In genomic region chr15:59723686-59724336, GRCh38 we compare ENCODE assay signal across 28 cellular contexts. TPM values are rescaled to one million over a fixed set of nuclear protein-coding genes. Genes with fewer than 3 reads are reported as not detected.
A peak's percentile ranks its signal among the peaks of the same experiment; 100 is the strongest.
DNase-seq lines count a peak whose midpoint lies in the region; ATAC-seq, FAIRE-seq and TF ChIP-seq lines count a peak whose summit lies in the region.
"Had no signal": no experiment of that assay in that cellular context is flagged by ENCODE, and none has a peak within 500 bp of the region (broad histone marks: within the 10 kb centered on the region; RNA-seq: fewer than 3 reads in every experiment).

No MANE protein-coding gene starts in this region.

- intact Hi-C loops in MCF 10A (cut with micrococcal nuclease) (loop anchor here (1.0 to 2.0 kb wide), 2 partner anchors 33 to 457 kb away; no protein-coding TSS in a partner anchor), breast epithelium (cut with DNase I; ENCODE audit: low total_unique reads) (no loop called here), left ventricle myocardium inferior (cut with micrococcal nuclease) (loop anchor here (10.0 kb wide), 2 partner anchors 461 to 601 kb away; no protein-coding TSS in a partner anchor)

- CTCF ChIA-PET in MCF 10A (lab: Yijun Ruan, JAX): interaction anchor here (0.6 to 4.3 kb wide), 22 partner anchors 11 to 691 kb away, joined by 3 to 53 read pairs (median 4); no protein-coding TSS in a partner anchor

- H3K27me3 Mint-ChIP-seq in MCF 10A (ENCODE audit: insufficient read depth, unreplicated experiment): no peaks in the 10 kb centered on the region

- POLR2A ChIA-PET in MCF 10A (lab: Yijun Ruan, JAX): interaction anchor here (0.6 to 4.8 kb wide), 8 partner anchors 14 to 602 kb away, joined by 3 to 25 read pairs (median 4); partner anchors contain the start of gene BNIP2

- peaks cover 7% of the 10 kb centered on the region for H3K36me3 Mint-ChIP-seq in MCF 10A (ENCODE audit: insufficient read depth, unreplicated experiment)
- H3K36me3 Mint-ChIP-seq: CD4-positive, CD25-positive, alpha-beta regulatory T cell had no signal

- ATAC-seq in left lobe of liver (peak; percentile 35), GM18519 (IDR thresholded peaks at IDR 0.05; ENCODE audit: low FRiP score, unreplicated experiment) (no peak)

- H3K4me3 Mint-ChIP-seq in MCF 10A (ENCODE audit: unreplicated experiment): no peak overlapping the region
- H3K4me3 Mint-ChIP-seq: CD4-positive, CD25-positive, alpha-beta regulatory T cell; H9; HFFc6 had no signal

- H3K9me3 Mint-ChIP-seq in MCF 10A (ENCODE audit: unreplicated experiment): no peaks in the 10 kb centered on the region
- H3K9me3 Mint-ChIP-seq: CD4-positive, CD25-positive, alpha-beta regulatory T cell; H9; HFFc6 had no signal

- no TSS peak for BruUV-seq in MCF 10A (replicated peaks; lab: Mats Ljungman, UMichigan)

- no peak for TF ChIP-seq POLR2A in breast epithelium (IDR thresholded peaks at IDR 0.05)

- no peaks in the 10 kb centered on the region for H3K36me3 ChIP-seq in breast epithelium
- H3K36me3 ChIP-seq in left ventricle myocardium inferior: no peaks in the 10 kb centered on the region
- H3K36me3 ChIP-seq: BLaER1, Peyer's patch had no signal

- no peaks in the 10 kb centered on the region for H3K27me3 ChIP-seq in breast epithelium
- peaks cover 28% of the 10 kb centered on the region for H3K27me3 ChIP-seq in left ventricle myocardium inferior (ENCODE audit: low read depth)
- H3K27me3 ChIP-seq: BLaER1, Peyer's patch had no signal

- no peaks in the 10 kb centered on the region for H3K9me3 ChIP-seq in breast epithelium
- no peaks in the 10 kb centered on the region for H3K9me3 ChIP-seq in left ventricle myocardium inferior (replicated peaks)
- H3K9me3 ChIP-seq: BLaER1, Peyer's patch had no signal

- TF ChIP-seq CTCF in MCF 10A (IDR thresholded peaks at IDR 0.05; ENCODE audit: unreplicated experiment): no peak
- TF ChIP-seq CTCF in breast epithelium (IDR thresholded peaks at IDR 0.05): no peak
- no peak for TF ChIP-seq CTCF in left ventricle myocardium inferior (IDR thresholded peaks at IDR 0.05; ENCODE audit: borderline replicate concordance)

- peak; percentile 68 for FAIRE-seq in urothelium cell line (lab: Jason Lieb, UNC)
- FAIRE-seq: GM12892 had no signal

- H3K4me3 ChIP-seq in breast epithelium (no peak overlapping the region), left ventricle myocardium inferior (no peak overlapping the region)
- H3K4me3 ChIP-seq: BLaER1, GM23248, Peyer's patch had no signal

- H3K27ac Mint-ChIP-seq in MCF 10A (ENCODE audit: low read depth, unreplicated experiment): no peak overlapping the region
- H3K27ac Mint-ChIP-seq: CD4-positive, CD25-positive, alpha-beta regulatory T cell; H9; HFFc6 had no signal

- DNase-seq in MCF 10A (ENCODE audit: unreplicated experiment) (peak; percentile 40), breast epithelium (ENCODE audit: low spot score in 2 of 2) (no peak), OCI-M1 (lab: John Stamatoyannopoulos, UW) (peak; percentile 10), left lobe of liver (ENCODE audit: low spot score) (no peak), urothelium cell line (ENCODE audit: low spot score) (no peak), left ventricle myocardium inferior (no peak), NCI-H1930 (lab: John Stamatoyannopoulos, UW) (no peak)
- DNase-seq: CD4-positive, CD25-positive, alpha-beta regulatory T cell; DMS153; DND-41; GM23248; H9; HFFc6; IMR-90; MV-4-11; NCI-H1105 treated with DMSO at 0.1 percent for 48 hours; NCI-H146; NCI-H2029; NCI-H446; NCI-H524 treated with DMSO at 0.1 percent for 48 hours; NCI-H774; NK-92 treated with Interleukin-12 subunit alpha and Interleukin-12 subunit beta, amount 100 ng/mL, for 24 hours; Peyer's patch; SHP77 treated with DMSO at 0.1 percent for 48 hours had no signal

- H3K27ac ChIP-seq in breast epithelium (no peak overlapping the region), left ventricle myocardium inferior (replicated peaks) (no peak overlapping the region)
- H3K27ac ChIP-seq: BLaER1, GM23248, KMS-11, Peyer's patch had no signal

- H3K4me1 ChIP-seq in breast epithelium (no peaks in the 10 kb centered on the region), left ventricle myocardium inferior (no peaks in the 10 kb centered on the region)
- H3K4me1 ChIP-seq: BLaER1, Peyer's patch had no signal

- H3K4me1 Mint-ChIP-seq in MCF 10A (ENCODE audit: insufficient read depth, unreplicated experiment): no peaks in the 10 kb centered on the region
- H3K4me1 Mint-ChIP-seq: H9 had no signal

RNA-seq across cellular contexts. Expression of gene BNIP2, which starts 34.7 kb away (rescaled TPM):
- total RNA-seq in MCF 10A (2022) (80.7 and 91.5 TPM in 2 replicates), breast epithelium (100 to 1,000 TPM; 167 TPM), left lobe of liver (29.7 TPM), left ventricle myocardium inferior (78.0 TPM)

Comparison
In these comparisons a context has a peak if more than half of its experiments do, and no peak if none do; other contexts are left out.
1. DNase-seq: peak in MCF 10A (single experiment) and OCI-M1 (single experiment); none in breast epithelium (0 of 2), left lobe of liver (single experiment), urothelium cell line (single experiment), left ventricle myocardium inferior (single experiment) and NCI-H1930 (0 of 2).